ENCODE assay signal across 11 cellular contexts in the genomic region with DNA sequence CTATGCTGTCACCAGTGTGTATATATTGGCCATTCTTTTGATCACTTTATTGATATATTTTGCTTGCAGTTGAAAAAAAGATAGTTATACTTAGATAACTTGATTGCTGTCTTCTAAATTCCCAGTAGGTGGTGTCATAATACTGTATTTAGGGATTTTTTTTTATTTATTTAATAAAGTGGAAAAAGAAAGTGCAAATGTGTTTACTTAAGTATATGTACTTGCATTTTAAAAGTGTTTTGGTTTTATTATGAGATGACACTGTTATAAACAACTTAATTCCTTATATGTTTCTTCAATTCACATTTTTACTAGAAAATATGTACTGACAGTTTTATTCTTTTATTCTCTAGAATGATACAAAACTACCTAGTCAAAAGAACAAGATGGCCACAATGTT.
A peak's percentile ranks its signal among the peaks of the same experiment; 100 is the strongest.
DNase-seq lines count a peak whose midpoint lies in the region; ATAC-seq and TF ChIP-seq lines count a peak whose summit lies in the region.
"Had no signal": no experiment of that assay in that cellular context is flagged by ENCODE, and none has a peak within 500 bp of the region (broad histone marks: within the 10 kb centered on the region; RNA-seq: fewer than 3 reads in every experiment).

No MANE protein-coding gene starts in this region.

- H3K9me3 Mint-ChIP-seq in activated CD4-positive, alpha-beta memory T cell treated with anti-CD3 and anti-CD28 coated beads, Interleukin-2, amount 10 ng/mL, durations not matched to agents 7 days and 5 days: peaks cover 4% of the 10 kb centered on the region

- no peak overlapping the region for H3K27ac ChIP-seq in right atrium auricular region
- no peak overlapping the region for H3K27ac ChIP-seq in SK-N-MC

- intact Hi-C loops in left ventricle myocardium superior (cut with micrococcal nuclease): no loop called here

- no peaks in the 10 kb centered on the region for H3K36me3 Mint-ChIP-seq in activated CD4-positive, alpha-beta memory T cell treated with anti-CD3 and anti-CD28 coated beads, Interleukin-2, amount 10 ng/mL, durations not matched to agents 7 days and 5 days (ENCODE audit: low read depth)

- H3K27ac Mint-ChIP-seq in activated CD4-positive, alpha-beta memory T cell treated with anti-CD3 and anti-CD28 coated beads, Interleukin-2, amount 10 ng/mL, durations not matched to agents 7 days and 5 days: no peak overlapping the region
- H3K27ac Mint-ChIP-seq: activated CD4-positive, alpha-beta T cell treated with anti-CD3 and anti-CD28 coated beads, Interleukin-2, amount 10 ng/mL, durations not matched to agents 7 days and 5 days; GM23338 had no signal

- H3K4me3 ChIP-seq in right atrium auricular region: no peak overlapping the region
- H3K4me3 ChIP-seq in SK-N-MC: no peak overlapping the region
- H3K4me3 ChIP-seq: GM23338 had no signal

- H3K9me3 ChIP-seq in right atrium auricular region: no peaks in the 10 kb centered on the region
- H3K9me3 ChIP-seq in SK-N-MC (ENCODE audit: low read depth, low read length): peaks cover 8% of the 10 kb centered on the region; the same call in 1 of the 2 replicates

- H3K4me1 ChIP-seq in right atrium auricular region: no peaks in the 10 kb centered on the region

- DNase-seq in right atrium auricular region (ENCODE audit: low spot score): no peak
- DNase-seq in left ventricle myocardium superior: no peak
- peak; percentile 6 for DNase-seq in SK-N-MC (ENCODE audit: low read depth, low spot score)
- DNase-seq in glomerular endothelial cell (ENCODE audit: extremely low read depth, low read depth, low spot score): peak; percentile 20
- no peak for DNase-seq in COR-L47 (lab: John Stamatoyannopoulos, UW)
- no peak for DNase-seq in nucleus accumbens (lab: John Stamatoyannopoulos, UW)
- DNase-seq in activated CD4-positive, alpha-beta memory T cell treated with anti-CD3 and anti-CD28 coated beads, Interleukin-2, amount 10 ng/mL, durations not matched to agents 7 days and 5 days: no peak
- no peak for DNase-seq in NCI-H187 treated with DMSO at 0.1 percent for 48 hours (lab: John Stamatoyannopoulos, UW)
- DNase-seq: activated CD4-positive, alpha-beta T cell treated with anti-CD3 and anti-CD28 coated beads, Interleukin-2, amount 10 ng/mL, durations not matched to agents 7 days and 5 days; NCI-H1930 had no signal

- H3K4me1 Mint-ChIP-seq in activated CD4-positive, alpha-beta memory T cell treated with anti-CD3 and anti-CD28 coated beads, Interleukin-2, amount 10 ng/mL, durations not matched to agents 7 days and 5 days: no peaks in the 10 kb centered on the region
- H3K4me1 Mint-ChIP-seq: activated CD4-positive, alpha-beta T cell treated with anti-CD3 and anti-CD28 coated beads, Interleukin-2, amount 10 ng/mL, durations not matched to agents 7 days and 5 days had no signal

- TF ChIP-seq CTCF in right atrium auricular region (IDR thresholded peaks at IDR 0.05): peak; percentile 24 to 57

- no peak overlapping the region for H3K4me3 Mint-ChIP-seq in activated CD4-positive, alpha-beta memory T cell treated with anti-CD3 and anti-CD28 coated beads, Interleukin-2, amount 10 ng/mL, durations not matched to agents 7 days and 5 days
- H3K4me3 Mint-ChIP-seq: activated CD4-positive, alpha-beta T cell treated with anti-CD3 and anti-CD28 coated beads, Interleukin-2, amount 10 ng/mL, durations not matched to agents 7 days and 5 days; GM23338 had no signal

- H3K36me3 ChIP-seq in right atrium auricular region: no peaks in the 10 kb centered on the region
- H3K36me3 ChIP-seq in SK-N-MC (ENCODE audit: insufficient read depth, low read length): no peaks in the 10 kb centered on the region; the same call in 1 of the 2 replicates

- H3K27me3 Mint-ChIP-seq in activated CD4-positive, alpha-beta memory T cell treated with anti-CD3 and anti-CD28 coated beads, Interleukin-2, amount 10 ng/mL, durations not matched to agents 7 days and 5 days: peaks cover 2% of the 10 kb centered on the region

- CTCF ChIA-PET in activated CD4-positive, alpha-beta memory T cell treated with anti-CD3 and anti-CD28 coated beads, Interleukin-2, amount 10 ng/mL, durations not matched to agents 7 days and 5 days (lab: Charles Lee): no interaction called here

- no peak overlapping the region for H3K9ac ChIP-seq in SK-N-MC (ENCODE audit: insufficient read length)

- POLR2A ChIA-PET in activated CD4-positive, alpha-beta memory T cell treated with anti-CD3 and anti-CD28 coated beads, Interleukin-2, amount 10 ng/mL, durations not matched to agents 7 days and 5 days (lab: Charles Lee): no interaction called here

- H3K27me3 ChIP-seq in right atrium auricular region: no peaks in the 10 kb centered on the region

- ATAC-seq in left ventricle myocardium superior: no peak

Comparison
In these comparisons a context has a peak if more than half of its experiments do, and no peak if none do; other contexts are left out.
1. DNase-seq: peak in SK-N-MC (single experiment) and glomerular endothelial cell (single experiment); none in right atrium auricular region (single experiment), left ventricle myocardium superior (single experiment), COR-L47 (single experiment), nucleus accumbens (0 of 56), activated CD4-positive, alpha-beta memory T cell treated with anti-CD3 and anti-CD28 coated beads, Interleukin-2, amount 10 ng/mL, durations not matched to agents 7 days and 5 days (single experiment) and NCI-H187 treated with DMSO at 0.1 percent for 48 hours (single experiment).